ENCODE assay signal across 2 cellular contexts in genomic region chr15:57320543-57321220, GRCh38.
TF ChIP-seq lines count a peak whose summit lies in the region.

No MANE protein-coding gene starts in this region.

TF ChIP-seq in GM23338, 12 proteins besides CTCF, POLR2A, EP300 and RAD21 (continued from another document):
- TF ChIP-seq, protein P1, sequence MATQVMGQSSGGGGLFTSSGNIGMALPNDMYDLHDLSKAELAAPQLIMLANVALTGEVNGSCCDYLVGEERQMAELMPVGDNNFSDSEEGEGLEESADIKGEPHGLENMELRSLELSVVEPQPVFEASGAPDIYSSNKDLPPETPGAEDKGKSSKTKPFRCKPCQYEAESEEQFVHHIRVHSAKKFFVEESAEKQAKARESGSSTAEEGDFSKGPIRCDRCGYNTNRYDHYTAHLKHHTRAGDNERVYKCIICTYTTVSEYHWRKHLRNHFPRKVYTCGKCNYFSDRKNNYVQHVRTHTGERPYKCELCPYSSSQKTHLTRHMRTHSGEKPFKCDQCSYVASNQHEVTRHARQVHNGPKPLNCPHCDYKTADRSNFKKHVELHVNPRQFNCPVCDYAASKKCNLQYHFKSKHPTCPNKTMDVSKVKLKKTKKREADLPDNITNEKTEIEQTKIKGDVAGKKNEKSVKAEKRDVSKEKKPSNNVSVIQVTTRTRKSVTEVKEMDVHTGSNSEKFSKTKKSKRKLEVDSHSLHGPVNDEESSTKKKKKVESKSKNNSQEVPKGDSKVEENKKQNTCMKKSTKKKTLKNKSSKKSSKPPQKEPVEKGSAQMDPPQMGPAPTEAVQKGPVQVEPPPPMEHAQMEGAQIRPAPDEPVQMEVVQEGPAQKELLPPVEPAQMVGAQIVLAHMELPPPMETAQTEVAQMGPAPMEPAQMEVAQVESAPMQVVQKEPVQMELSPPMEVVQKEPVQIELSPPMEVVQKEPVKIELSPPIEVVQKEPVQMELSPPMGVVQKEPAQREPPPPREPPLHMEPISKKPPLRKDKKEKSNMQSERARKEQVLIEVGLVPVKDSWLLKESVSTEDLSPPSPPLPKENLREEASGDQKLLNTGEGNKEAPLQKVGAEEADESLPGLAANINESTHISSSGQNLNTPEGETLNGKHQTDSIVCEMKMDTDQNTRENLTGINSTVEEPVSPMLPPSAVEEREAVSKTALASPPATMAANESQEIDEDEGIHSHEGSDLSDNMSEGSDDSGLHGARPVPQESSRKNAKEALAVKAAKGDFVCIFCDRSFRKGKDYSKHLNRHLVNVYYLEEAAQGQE (IDR thresholded peaks at IDR 0.05; ENCODE audit: unreplicated experiment) = no peak
- TF ChIP-seq ZNF462 (CRISPR knock-in tag; IDR thresholded peaks at IDR 0.05) = no peak

TF ChIP-seq in WTC11, 78 proteins besides CTCF, POLR2A, EP300 and RAD21 (continued from another document):
- TF ChIP-seq, protein P2, sequence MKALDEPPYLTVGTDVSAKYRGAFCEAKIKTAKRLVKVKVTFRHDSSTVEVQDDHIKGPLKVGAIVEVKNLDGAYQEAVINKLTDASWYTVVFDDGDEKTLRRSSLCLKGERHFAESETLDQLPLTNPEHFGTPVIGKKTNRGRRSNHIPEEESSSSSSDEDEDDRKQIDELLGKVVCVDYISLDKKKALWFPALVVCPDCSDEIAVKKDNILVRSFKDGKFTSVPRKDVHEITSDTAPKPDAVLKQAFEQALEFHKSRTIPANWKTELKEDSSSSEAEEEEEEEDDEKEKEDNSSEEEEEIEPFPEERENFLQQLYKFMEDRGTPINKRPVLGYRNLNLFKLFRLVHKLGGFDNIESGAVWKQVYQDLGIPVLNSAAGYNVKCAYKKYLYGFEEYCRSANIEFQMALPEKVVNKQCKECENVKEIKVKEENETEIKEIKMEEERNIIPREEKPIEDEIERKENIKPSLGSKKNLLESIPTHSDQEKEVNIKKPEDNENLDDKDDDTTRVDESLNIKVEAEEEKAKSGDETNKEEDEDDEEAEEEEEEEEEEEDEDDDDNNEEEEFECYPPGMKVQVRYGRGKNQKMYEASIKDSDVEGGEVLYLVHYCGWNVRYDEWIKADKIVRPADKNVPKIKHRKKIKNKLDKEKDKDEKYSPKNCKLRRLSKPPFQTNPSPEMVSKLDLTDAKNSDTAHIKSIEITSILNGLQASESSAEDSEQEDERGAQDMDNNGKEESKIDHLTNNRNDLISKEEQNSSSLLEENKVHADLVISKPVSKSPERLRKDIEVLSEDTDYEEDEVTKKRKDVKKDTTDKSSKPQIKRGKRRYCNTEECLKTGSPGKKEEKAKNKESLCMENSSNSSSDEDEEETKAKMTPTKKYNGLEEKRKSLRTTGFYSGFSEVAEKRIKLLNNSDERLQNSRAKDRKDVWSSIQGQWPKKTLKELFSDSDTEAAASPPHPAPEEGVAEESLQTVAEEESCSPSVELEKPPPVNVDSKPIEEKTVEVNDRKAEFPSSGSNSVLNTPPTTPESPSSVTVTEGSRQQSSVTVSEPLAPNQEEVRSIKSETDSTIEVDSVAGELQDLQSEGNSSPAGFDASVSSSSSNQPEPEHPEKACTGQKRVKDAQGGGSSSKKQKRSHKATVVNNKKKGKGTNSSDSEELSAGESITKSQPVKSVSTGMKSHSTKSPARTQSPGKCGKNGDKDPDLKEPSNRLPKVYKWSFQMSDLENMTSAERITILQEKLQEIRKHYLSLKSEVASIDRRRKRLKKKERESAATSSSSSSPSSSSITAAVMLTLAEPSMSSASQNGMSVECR (CRISPR knock-in tag; IDR thresholded peaks at IDR 0.05; ENCODE audit: borderline replicate concordance) = no peak
